Comparison of ENCODE assay signal across 8 cellular contexts in genomic region chr12:48157016-48157888, GRCh38. TPM values are rescaled to one million over a fixed set of nuclear protein-coding genes. Genes with fewer than 3 reads are reported as not detected.
DNase-seq lines count a peak whose midpoint lies in the region; ATAC-seq, FAIRE-seq and TF ChIP-seq lines count a peak whose summit lies in the region.

TSS of gene ASB8 (minus strand) at chr12:48157515. CDS start at chr12:48153496, 4,019 bp downstream.

- H3K4me3 ChIP-seq in OCI-LY1 (ENCODE audit: low read depth, low read length, poor library complexity, severe bottlenecking) (peak within 1 kb of the TSS; percentile 93), mesodermal cell (ENCODE audit: extremely low read depth, insufficient read depth, low read length, poor library complexity, severe bottlenecking) (peak within 1 kb of the TSS; percentile 97)

- H2AFZ ChIP-seq in OCI-LY1 (ENCODE audit: low read length) = peak within 1 kb of the TSS; percentile 89; the same call in 1 of the 2 replicates

- peak within 1 kb of the TSS; percentile 85 for H3K9ac ChIP-seq in OCI-LY1 (ENCODE audit: low read length)

- DNase-seq in DMS 273 treated with DMSO at 0.1 percent for 48 hours (lab: John Stamatoyannopoulos, UW) (peak; percentile 84), HuH-7 (ENCODE audit: low spot score) (peak; percentile 93)
- peak; percentile 99 for DNase-seq in activated CD8-positive, alpha-beta memory T cell treated with anti-CD3 and anti-CD28 coated beads, Interleukin-2, amount 50 U/mL, for 4 hours
- peak; percentile 98 to 99 for DNase-seq in stimulated activated CD8-positive, alpha-beta memory T cell treated with anti-CD3 and anti-CD28 coated beads, Interleukin-15, amount 100 ng/mL, for 4 hours (ENCODE audit: low read depth in 2 of 2)

- no peaks in the 10 kb centered on the region for H3K9me2 ChIP-seq in OCI-LY1 (ENCODE audit: low read depth, low read length)

- H3K36me3 ChIP-seq in OCI-LY1 (ENCODE audit: insufficient read depth, low read length) = peaks cover 11% of the 10 kb centered on the region
- H3K36me3 ChIP-seq in mesodermal cell (ENCODE audit: control insufficient read depth, insufficient read depth, low read length) = peaks cover 2% of the 10 kb centered on the region

- H3K9me3 ChIP-seq in OCI-LY1 (ENCODE audit: low read length) (no peaks in the 10 kb centered on the region), mesodermal cell (ENCODE audit: control insufficient read depth, low read length) (no peaks in the 10 kb centered on the region)

- 1% methylated on average over 47 to 49 of the region's 56 CpGs for WGBS in mesodermal cell (ENCODE audit: insufficient coverage in 2 of 2), 2 experiments

- FAIRE-seq in endometrium (lab: Jason Lieb, UNC) = peak; percentile 82

- H3K27ac ChIP-seq in OCI-LY1 (ENCODE audit: low read depth, low read length, poor library complexity, severe bottlenecking) = peak within 1 kb of the TSS; percentile 66
- peak within 1 kb of the TSS; percentile 53 for H3K27ac ChIP-seq in mesodermal cell (ENCODE audit: low read depth, low read length, severe bottlenecking)

- H3F3A ChIP-seq in OCI-LY1 (ENCODE audit: insufficient read depth, low read length) = no peaks in the 10 kb centered on the region

- no peaks in the 10 kb centered on the region for H3K27me3 ChIP-seq in OCI-LY1 (ENCODE audit: insufficient read depth, low read length)

- H3K4me1 ChIP-seq in OCI-LY1 (ENCODE audit: insufficient read depth, low read length, severe bottlenecking) (peaks cover 29% of the 10 kb centered on the region), mesodermal cell (ENCODE audit: control insufficient read depth, insufficient read depth, low read length, poor library complexity, severe bottlenecking) (peaks cover 2% of the 10 kb centered on the region)

- peaks cover 9% of the 10 kb centered on the region for H3K79me2 ChIP-seq in OCI-LY1 (ENCODE audit: insufficient read depth, low read length)

- no peaks in the 10 kb centered on the region for H4K20me1 ChIP-seq in OCI-LY1 (ENCODE audit: insufficient read depth, low read length)

- ATAC-seq in GM21515 (IDR thresholded peaks at IDR 0.05; ENCODE audit: unreplicated experiment) = peak; percentile 89

- peak; percentile 46 for TF ChIP-seq CTCF in OCI-LY1 (IDR thresholded peaks at IDR 0.05; ENCODE audit: low read length)

- peak within 1 kb of the TSS; percentile 70 for H3K4me2 ChIP-seq in OCI-LY1 (ENCODE audit: low read length)

RNA-seq across cellular contexts. Expression of gene ASB8, which starts in this region (rescaled TPM):
- polyA plus RNA-seq in mesodermal cell (2013, experiment 1 of 2) = 15.1 TPM
- 13.2 TPM for polyA plus RNA-seq in mesodermal cell (2013, experiment 2 of 2)

Comparison
In these comparisons a context has a peak if more than half of its experiments do, and no peak if none do; other contexts are left out.
1. Peak in every context shown above with its lines: DNase-seq, ATAC-seq, H3K4me3 ChIP-seq and H3K27ac ChIP-seq.